8 cellular contexts compared by ENCODE assay signal in genomic region chr16:21508661-21509432, GRCh38.
DNase-seq lines count a peak whose midpoint lies in the region; ATAC-seq and TF ChIP-seq lines count a peak whose summit lies in the region.
"Not testable (repeated sequence)": the region's sequence is repeated elsewhere in the genome, so short reads cannot be mapped to it uniquely, and the experiment has no call there.

No MANE protein-coding gene starts in this region.

- not testable (repeated sequence) for H3K4me3 ChIP-seq in CD4-positive, alpha-beta memory T cell (ENCODE audit: low read length in 2 of 2); left lung

- intact Hi-C loops in CD4-positive, alpha-beta memory T cell (cut with micrococcal nuclease); activated B cell treated with CpG ODN at 0.5 μM for 24 hours (cut with micrococcal nuclease); left lung (cut with DNase I); posterior vena cava (cut with DNase I): not testable (repeated sequence)

- not testable (repeated sequence) for H3K36me3 ChIP-seq in CD4-positive, alpha-beta memory T cell (ENCODE audit: insufficient read depth, low read length)
- H3K36me3 ChIP-seq in left lung = peaks cover 0 to 23% of the 10 kb centered on the region in 2 donors

- POLR2A ChIA-PET in CD4-positive, alpha-beta memory T cell (lab: Charles Lee; ENCODE audit: partially characterized antibody); activated B cell treated with CpG ODN at 0.5 μM for 24 hours (lab: Charles Lee): not testable (repeated sequence)

- CTCF ChIA-PET in CD4-positive, alpha-beta memory T cell (lab: Charles Lee; ENCODE audit: partially characterized antibody) = interaction anchor here (1.1 kb wide), 1 partner anchor 11 kb away, joined by 4 read pairs; no protein-coding TSS in a partner anchor
- CTCF ChIA-PET in activated B cell treated with CpG ODN at 0.5 μM for 24 hours (lab: Charles Lee) = not testable (repeated sequence)

- H3K27me3 Mint-ChIP-seq in CD4-positive, alpha-beta memory T cell; activated B cell treated with CpG ODN at 0.5 μM for 24 hours: not testable (repeated sequence)

- not testable (repeated sequence) for ATAC-seq in activated B cell treated with CpG ODN at 0.5 μM for 24 hours (ENCODE audit: low read depth); left lung
- ATAC-seq in activated naive CD4-positive, alpha-beta T cell treated with anti-CD3 and anti-CD28 coated beads, Interleukin-2, amount 50 U/mL, for 72 hours = peak; percentile 56 to 79

- not testable (repeated sequence) for H3K9me3 Mint-ChIP-seq in CD4-positive, alpha-beta memory T cell; activated B cell treated with CpG ODN at 0.5 μM for 24 hours; activated naive CD4-positive, alpha-beta T cell treated with anti-CD3 and anti-CD28 coated beads, Interleukin-2, amount 50 U/mL, for 72 hours

- not testable (repeated sequence) for DNase-seq in CD4-positive, alpha-beta memory T cell
- DNase-seq in NCI-H2196 (lab: John Stamatoyannopoulos, UW; ENCODE audit: unreplicated experiment) = peak; percentile 21
- DNase-seq in activated B cell treated with CpG ODN at 0.5 μM for 24 hours = peak; percentile 15
- peak in 1 of 2 donors; percentile 72 for DNase-seq in activated naive CD4-positive, alpha-beta T cell treated with anti-CD3 and anti-CD28 coated beads, Interleukin-2, amount 50 U/mL, for 72 hours (ENCODE audit: low spot score in 2 of 2)
- DNase-seq in epidermal melanocyte (ENCODE audit: insufficient read length, low spot score) = peak; percentile 79
- DNase-seq in left lung = peak; percentile 27 to 51
- peak; percentile 79 for DNase-seq in posterior vena cava (ENCODE audit: low spot score)
- peak in 3 of 49 donors; percentile 25 to 34 (median 32) for DNase-seq in substantia nigra (lab: John Stamatoyannopoulos, UW)

- not testable (repeated sequence) for TF ChIP-seq CTCF in activated B cell treated with CpG ODN at 0.5 μM for 24 hours (IDR thresholded peaks at IDR 0.05); left lung (IDR thresholded peaks at IDR 0.05)

- peaks cover 25 to 82% (median 53%) of the 10 kb centered on the region in 4 donors for H3K4me1 Mint-ChIP-seq in CD4-positive, alpha-beta memory T cell
- H3K4me1 Mint-ChIP-seq in activated B cell treated with CpG ODN at 0.5 μM for 24 hours = peaks cover 80% of the 10 kb centered on the region

- H3K27me3 ChIP-seq in CD4-positive, alpha-beta memory T cell (ENCODE audit: insufficient read depth, low read length); left lung: not testable (repeated sequence)

- not testable (repeated sequence) for H3K27ac ChIP-seq in CD4-positive, alpha-beta memory T cell (ENCODE audit: low read depth, low read length)
- peak overlapping the region in 1 of 2 donors; percentile 31 for H3K27ac ChIP-seq in left lung
- H3K27ac ChIP-seq in substantia nigra (ENCODE audit: low read depth, low read length, poor library complexity, severe bottlenecking) = peak overlapping the region; percentile 37

- peaks cover 4 to 16% of the 10 kb centered on the region in 2 donors for H3K36me3 Mint-ChIP-seq in CD4-positive, alpha-beta memory T cell
- H3K36me3 Mint-ChIP-seq in activated B cell treated with CpG ODN at 0.5 μM for 24 hours (ENCODE audit: low read depth) = peaks cover 47% of the 10 kb centered on the region
- H3K36me3 Mint-ChIP-seq in activated naive CD4-positive, alpha-beta T cell treated with anti-CD3 and anti-CD28 coated beads, Interleukin-2, amount 50 U/mL, for 72 hours = peaks cover 8 to 43% of the 10 kb centered on the region in 2 donors

- H3K9me3 ChIP-seq in CD4-positive, alpha-beta memory T cell (ENCODE audit: control insufficient read depth in 1 of 2, low read length in 2 of 2); left lung: not testable (repeated sequence)

- peak overlapping the region; percentile 4 to 91 (median 72) for H3K4me3 Mint-ChIP-seq in CD4-positive, alpha-beta memory T cell
- peak overlapping the region; percentile 6 for H3K4me3 Mint-ChIP-seq in activated B cell treated with CpG ODN at 0.5 μM for 24 hours

- H3K4me1 ChIP-seq in CD4-positive, alpha-beta memory T cell (ENCODE audit: insufficient read depth, low read length) = peaks cover 59% of the 10 kb centered on the region
- peaks cover 14 to 82% of the 10 kb centered on the region in 2 donors for H3K4me1 ChIP-seq in left lung

- H3K27ac Mint-ChIP-seq in CD4-positive, alpha-beta memory T cell = peak overlapping the region; percentile 69 to 96 (median 90)
- H3K27ac Mint-ChIP-seq in activated B cell treated with CpG ODN at 0.5 μM for 24 hours = peak overlapping the region; percentile 95
- H3K27ac Mint-ChIP-seq in activated naive CD4-positive, alpha-beta T cell treated with anti-CD3 and anti-CD28 coated beads, Interleukin-2, amount 50 U/mL, for 72 hours = peak overlapping the region; percentile 97 to 100
